ENCODE assay signal across 5 cellular contexts in genomic region chrX:53036149-53036548, GRCh38.
TF ChIP-seq lines count a peak whose summit lies in the region.

No MANE protein-coding gene starts in this region.

TF ChIP-seq in SK-N-SH, 30 proteins besides CTCF, POLR2A, EP300 and RAD21:
- TF ChIP-seq REST (IDR thresholded peaks at IDR 0.05; ENCODE audit: low read depth, low read length), result peak; percentile 87
- TF ChIP-seq FOXM1 (IDR thresholded peaks at IDR 0.05; ENCODE audit: low read depth), result no peak
TF ChIP-seq in SK-N-SH: peak in this region for 1.

TF ChIP-seq in SK-N-SH treated with all-trans-retinoic acid at 6 μM for 48 hours, 23 proteins besides CTCF, POLR2A, EP300 and RAD21:
- no peak for TF ChIP-seq TCF4 (CRISPR knock-in tag; IDR thresholded peaks at IDR 0.05; ENCODE audit: borderline replicate concordance)
- TF ChIP-seq ZC3H10 (CRISPR knock-in tag; IDR thresholded peaks at IDR 0.05), result no peak
- no peak for TF ChIP-seq PPARA (CRISPR knock-in tag; IDR thresholded peaks at IDR 0.05; ENCODE audit: borderline replicate concordance)
- no peak for TF ChIP-seq ISL1 (CRISPR knock-in tag; IDR thresholded peaks at IDR 0.05)
- no peak for TF ChIP-seq ESRRG (CRISPR knock-in tag; IDR thresholded peaks at IDR 0.05)

TF ChIP-seq in HCT116, 20 proteins besides CTCF, POLR2A, EP300 and RAD21:
- TF ChIP-seq JUND (IDR thresholded peaks at IDR 0.05) (no peak), REST (IDR thresholded peaks at IDR 0.05; ENCODE audit: low read depth) (peak; percentile 27), ELF1 (IDR thresholded peaks at IDR 0.05; ENCODE audit: borderline replicate concordance, low read depth) (no peak), EGR1 (IDR thresholded peaks at IDR 0.05; ENCODE audit: low read depth) (no peak)
TF ChIP-seq in HCT116: peak in this region for 1.

TF ChIP-seq in PFSK-1, 5 proteins besides CTCF, POLR2A, EP300 and RAD21:
- no peak for TF ChIP-seq TAF1 (IDR thresholded peaks at IDR 0.05; ENCODE audit: borderline replicate concordance, insufficient read depth, low read length)
- no peak for TF ChIP-seq FOXP2 (optimal IDR thresholded peaks at IDR 0.05; ENCODE audit: borderline replicate concordance, extremely low read depth, extremely low read length, insufficient read depth)
- TF ChIP-seq REST (IDR thresholded peaks at IDR 0.05; ENCODE audit: insufficient read depth in 1 of 2, low read depth in 2 of 2, low read length in 2 of 2), result peak; percentile 23 to 81; a peak in 2 of 4 replicates
- TF ChIP-seq POLR2AphosphoS5 (IDR thresholded peaks at IDR 0.05; ENCODE audit: low read depth, low read length), result no peak
TF ChIP-seq in PFSK-1: peak in this region for 1.

TF ChIP-seq in H1, 55 proteins besides CTCF, POLR2A, EP300 and RAD21:
- no peak for TF ChIP-seq MAFK (IDR thresholded peaks at IDR 0.05; ENCODE audit: low read depth, low read length)
- no peak for TF ChIP-seq GTF2F1 (IDR thresholded peaks at IDR 0.05; ENCODE audit: borderline replicate concordance, low read depth, low read length)
- no peak for TF ChIP-seq SP4 (IDR thresholded peaks at IDR 0.05; ENCODE audit: low read length)
- no peak for TF ChIP-seq CBX5 (IDR thresholded peaks at IDR 0.05; ENCODE audit: low read depth, low read length)
- no peak for TF ChIP-seq RNF2 (IDR thresholded peaks at IDR 0.05; ENCODE audit: borderline replicate concordance, low read depth, low read length, missing control alignments, poor library complexity, severe bottlenecking)
- no peak for TF ChIP-seq TEAD4 (IDR thresholded peaks at IDR 0.05; ENCODE audit: low read depth, low read length)
- no peak for TF ChIP-seq NRF1 (IDR thresholded peaks at IDR 0.05; ENCODE audit: low read depth, low read length)
